1 cellular context compared by ENCODE assay signal in genomic region chr13:39422845-39423565, GRCh38.
TF ChIP-seq lines count a peak whose summit lies in the region.

No MANE protein-coding gene starts in this region.

TF ChIP-seq in WTC11, 78 proteins besides CTCF, POLR2A, EP300 and RAD21 (continued from another document):
- no peak for TF ChIP-seq ZNF512 (CRISPR knock-in tag; IDR thresholded peaks at IDR 0.05; ENCODE audit: borderline replicate concordance)
